8 cellular contexts compared by ENCODE assay signal in the genomic region with DNA sequence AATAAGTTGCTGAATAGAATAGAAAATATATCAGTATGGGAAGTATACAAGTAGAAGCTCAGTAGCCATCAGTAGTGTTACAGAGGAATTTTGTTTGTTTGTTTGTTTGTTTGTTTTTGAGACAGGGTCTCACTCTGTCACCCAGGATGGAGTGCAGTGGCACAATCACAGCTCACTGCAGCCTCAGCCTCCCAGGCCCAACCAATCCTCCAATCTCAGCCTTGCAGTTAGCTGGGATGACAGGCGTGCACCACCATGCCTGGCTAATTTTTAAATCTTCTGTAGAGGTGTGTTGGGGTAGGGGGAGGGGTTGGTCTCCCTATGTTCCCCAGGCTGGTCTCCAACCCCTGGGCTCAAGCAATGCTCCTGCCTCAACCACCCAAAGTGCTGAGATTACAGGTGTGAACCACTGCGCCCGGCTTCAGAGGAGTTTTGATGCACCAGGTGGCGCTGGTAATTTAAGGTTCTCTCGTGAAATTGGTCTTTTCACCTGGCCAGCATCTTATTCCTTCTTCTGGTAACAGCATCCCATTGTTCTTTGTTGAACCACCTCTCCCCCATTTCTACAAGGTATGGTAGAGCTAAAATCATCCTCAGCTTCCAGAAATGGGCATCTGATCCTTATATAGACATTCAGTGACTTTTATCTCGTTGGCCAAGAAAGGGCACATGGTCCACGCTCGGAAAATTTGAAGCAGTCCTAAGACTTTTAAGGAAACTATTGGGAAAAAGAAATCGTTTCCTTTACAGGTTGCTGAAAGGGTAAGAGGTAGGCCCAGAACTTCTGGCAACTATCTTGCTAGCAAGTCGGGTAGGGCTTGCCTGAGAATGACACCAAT.
A peak's percentile ranks its signal among the peaks of the same experiment; 100 is the strongest.
DNase-seq lines count a peak whose midpoint lies in the region; ATAC-seq, FAIRE-seq and TF ChIP-seq lines count a peak whose summit lies in the region.

No MANE protein-coding gene starts in this region.

- no peak overlapping the region for H3K27ac Mint-ChIP-seq in WTC11
- peak overlapping the region in 2 of 10 donors; percentile 15 to 22 for H3K27ac Mint-ChIP-seq in naive thymus-derived CD8-positive, alpha-beta T cell

- no peaks in the 10 kb centered on the region for H3K4me1 ChIP-seq in breast epithelium

- no peaks in the 10 kb centered on the region for H3K27me3 ChIP-seq in breast epithelium

- H3K9me3 Mint-ChIP-seq in WTC11 = peaks cover 19% of the 10 kb centered on the region
- peaks cover 0 to 20% (median 0%) of the 10 kb centered on the region in 9 donors for H3K9me3 Mint-ChIP-seq in naive thymus-derived CD8-positive, alpha-beta T cell

- peaks cover 9% of the 10 kb centered on the region; the same call in 1 of the 2 replicates for H3K36me3 Mint-ChIP-seq in WTC11
- peaks cover 0 to 12% (median 12%) of the 10 kb centered on the region in 3 donors for H3K36me3 Mint-ChIP-seq in naive thymus-derived CD8-positive, alpha-beta T cell

- no peak overlapping the region for H3K27ac ChIP-seq in breast epithelium

- no peak for TF ChIP-seq POLR2A in breast epithelium (IDR thresholded peaks at IDR 0.05)

- TF ChIP-seq CTCF in WTC11 (IDR thresholded peaks at IDR 0.05) = peak; percentile 19; the same call in 1 of the 2 replicates
- peak in 2 of 3 donors; percentile 21 to 36 for TF ChIP-seq CTCF in breast epithelium (IDR thresholded peaks at IDR 0.05)

- H3K9me3 ChIP-seq in breast epithelium = no peaks in the 10 kb centered on the region

- no peak overlapping the region for H3K4me3 Mint-ChIP-seq in WTC11
- no peak overlapping the region for H3K4me3 Mint-ChIP-seq in naive thymus-derived CD8-positive, alpha-beta T cell

- H3K36me3 ChIP-seq in breast epithelium = no peaks in the 10 kb centered on the region

- CTCF ChIA-PET in WTC11 (lab: Charles Lee) = interaction anchor here (1.0 to 3.7 kb wide), 6 partner anchors 9 to 193 kb away, joined by 3 to 73 read pairs (median 6); a partner anchor contains a TSS

- no peaks in the 10 kb centered on the region; the same call in 1 of the 2 replicates for H3K27me3 Mint-ChIP-seq in WTC11 (ENCODE audit: low read depth)
- peaks cover 0 to 6% (median 0%) of the 10 kb centered on the region in 5 donors for H3K27me3 Mint-ChIP-seq in naive thymus-derived CD8-positive, alpha-beta T cell

- ATAC-seq in GM19023 (IDR thresholded peaks at IDR 0.05; ENCODE audit: unreplicated experiment) (peak; percentile 60), HG03520 (IDR thresholded peaks at IDR 0.05; ENCODE audit: unreplicated experiment) (peak; percentile 84), WTC11 (peak; percentile 94), GM18520 (IDR thresholded peaks at IDR 0.05; ENCODE audit: unreplicated experiment) (no peak)
- ATAC-seq in naive thymus-derived CD8-positive, alpha-beta T cell = peak; percentile 59 to 85

- DNase-seq in A172 (ENCODE audit: low spot score) (peak; percentile 56), WTC11 (ENCODE audit: low spot score) (peak; percentile 74), breast epithelium (ENCODE audit: low spot score in 2 of 2) (no peak), urothelium cell line (ENCODE audit: low spot score) (peak; percentile 36)
- DNase-seq in naive thymus-derived CD8-positive, alpha-beta T cell = peak; percentile 21 to 77 (median 48)

- intact Hi-C loops in breast epithelium (cut with DNase I; ENCODE audit: low total_unique reads) = no loop called here

- peaks cover 3% of the 10 kb centered on the region; the same call in 1 of the 2 replicates for H3K4me1 Mint-ChIP-seq in WTC11
- H3K4me1 Mint-ChIP-seq in naive thymus-derived CD8-positive, alpha-beta T cell = peaks cover 0 to 3% (median 0%) of the 10 kb centered on the region in 4 donors

- FAIRE-seq in urothelium cell line (lab: Jason Lieb, UNC) = no peak

- POLR2A ChIA-PET in WTC11 (lab: Charles Lee) = interaction anchor here (0.7 to 1.5 kb wide), 2 partner anchors 155 to 159 kb away, joined by 4 read pairs; no protein-coding TSS in a partner anchor
- POLR2A ChIA-PET in naive thymus-derived CD8-positive, alpha-beta T cell (lab: Charles Lee) = interaction anchor here (2.9 to 3.8 kb wide), 2 partner anchors 154 to 158 kb away, joined by 16 to 58 read pairs; a partner anchor contains a TSS

- no peak overlapping the region for H3K4me3 ChIP-seq in breast epithelium

TF ChIP-seq in WTC11, 78 proteins besides CTCF, POLR2A, EP300 and RAD21 (continues in another document):
- TF ChIP-seq KAT7 (CRISPR knock-in tag; IDR thresholded peaks at IDR 0.05; ENCODE audit: borderline replicate concordance) (no peak), JAZF1 (CRISPR knock-in tag; IDR thresholded peaks at IDR 0.05) (no peak), CREB1 (CRISPR knock-in tag; IDR thresholded peaks at IDR 0.05) (no peak), SOX15 (CRISPR knock-in tag; IDR thresholded peaks at IDR 0.05) (no peak)
- TF ChIP-seq, protein P1, sequence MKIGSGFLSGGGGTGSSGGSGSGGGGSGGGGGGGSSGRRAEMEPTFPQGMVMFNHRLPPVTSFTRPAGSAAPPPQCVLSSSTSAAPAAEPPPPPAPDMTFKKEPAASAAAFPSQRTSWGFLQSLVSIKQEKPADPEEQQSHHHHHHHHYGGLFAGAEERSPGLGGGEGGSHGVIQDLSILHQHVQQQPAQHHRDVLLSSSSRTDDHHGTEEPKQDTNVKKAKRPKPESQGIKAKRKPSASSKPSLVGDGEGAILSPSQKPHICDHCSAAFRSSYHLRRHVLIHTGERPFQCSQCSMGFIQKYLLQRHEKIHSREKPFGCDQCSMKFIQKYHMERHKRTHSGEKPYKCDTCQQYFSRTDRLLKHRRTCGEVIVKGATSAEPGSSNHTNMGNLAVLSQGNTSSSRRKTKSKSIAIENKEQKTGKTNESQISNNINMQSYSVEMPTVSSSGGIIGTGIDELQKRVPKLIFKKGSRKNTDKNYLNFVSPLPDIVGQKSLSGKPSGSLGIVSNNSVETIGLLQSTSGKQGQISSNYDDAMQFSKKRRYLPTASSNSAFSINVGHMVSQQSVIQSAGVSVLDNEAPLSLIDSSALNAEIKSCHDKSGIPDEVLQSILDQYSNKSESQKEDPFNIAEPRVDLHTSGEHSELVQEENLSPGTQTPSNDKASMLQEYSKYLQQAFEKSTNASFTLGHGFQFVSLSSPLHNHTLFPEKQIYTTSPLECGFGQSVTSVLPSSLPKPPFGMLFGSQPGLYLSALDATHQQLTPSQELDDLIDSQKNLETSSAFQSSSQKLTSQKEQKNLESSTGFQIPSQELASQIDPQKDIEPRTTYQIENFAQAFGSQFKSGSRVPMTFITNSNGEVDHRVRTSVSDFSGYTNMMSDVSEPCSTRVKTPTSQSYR (CRISPR knock-in tag; IDR thresholded peaks at IDR 0.05) = no peak
- TF ChIP-seq, protein P2, sequence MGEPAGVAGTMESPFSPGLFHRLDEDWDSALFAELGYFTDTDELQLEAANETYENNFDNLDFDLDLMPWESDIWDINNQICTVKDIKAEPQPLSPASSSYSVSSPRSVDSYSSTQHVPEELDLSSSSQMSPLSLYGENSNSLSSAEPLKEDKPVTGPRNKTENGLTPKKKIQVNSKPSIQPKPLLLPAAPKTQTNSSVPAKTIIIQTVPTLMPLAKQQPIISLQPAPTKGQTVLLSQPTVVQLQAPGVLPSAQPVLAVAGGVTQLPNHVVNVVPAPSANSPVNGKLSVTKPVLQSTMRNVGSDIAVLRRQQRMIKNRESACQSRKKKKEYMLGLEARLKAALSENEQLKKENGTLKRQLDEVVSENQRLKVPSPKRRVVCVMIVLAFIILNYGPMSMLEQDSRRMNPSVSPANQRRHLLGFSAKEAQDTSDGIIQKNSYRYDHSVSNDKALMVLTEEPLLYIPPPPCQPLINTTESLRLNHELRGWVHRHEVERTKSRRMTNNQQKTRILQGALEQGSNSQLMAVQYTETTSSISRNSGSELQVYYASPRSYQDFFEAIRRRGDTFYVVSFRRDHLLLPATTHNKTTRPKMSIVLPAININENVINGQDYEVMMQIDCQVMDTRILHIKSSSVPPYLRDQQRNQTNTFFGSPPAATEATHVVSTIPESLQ (CRISPR knock-in tag; IDR thresholded peaks at IDR 0.05) = no peak
- TF ChIP-seq, protein P3, sequence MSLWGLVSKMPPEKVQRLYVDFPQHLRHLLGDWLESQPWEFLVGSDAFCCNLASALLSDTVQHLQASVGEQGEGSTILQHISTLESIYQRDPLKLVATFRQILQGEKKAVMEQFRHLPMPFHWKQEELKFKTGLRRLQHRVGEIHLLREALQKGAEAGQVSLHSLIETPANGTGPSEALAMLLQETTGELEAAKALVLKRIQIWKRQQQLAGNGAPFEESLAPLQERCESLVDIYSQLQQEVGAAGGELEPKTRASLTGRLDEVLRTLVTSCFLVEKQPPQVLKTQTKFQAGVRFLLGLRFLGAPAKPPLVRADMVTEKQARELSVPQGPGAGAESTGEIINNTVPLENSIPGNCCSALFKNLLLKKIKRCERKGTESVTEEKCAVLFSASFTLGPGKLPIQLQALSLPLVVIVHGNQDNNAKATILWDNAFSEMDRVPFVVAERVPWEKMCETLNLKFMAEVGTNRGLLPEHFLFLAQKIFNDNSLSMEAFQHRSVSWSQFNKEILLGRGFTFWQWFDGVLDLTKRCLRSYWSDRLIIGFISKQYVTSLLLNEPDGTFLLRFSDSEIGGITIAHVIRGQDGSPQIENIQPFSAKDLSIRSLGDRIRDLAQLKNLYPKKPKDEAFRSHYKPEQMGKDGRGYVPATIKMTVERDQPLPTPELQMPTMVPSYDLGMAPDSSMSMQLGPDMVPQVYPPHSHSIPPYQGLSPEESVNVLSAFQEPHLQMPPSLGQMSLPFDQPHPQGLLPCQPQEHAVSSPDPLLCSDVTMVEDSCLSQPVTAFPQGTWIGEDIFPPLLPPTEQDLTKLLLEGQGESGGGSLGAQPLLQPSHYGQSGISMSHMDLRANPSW (CRISPR knock-in tag; conservative IDR thresholded peaks at IDR 0.05; ENCODE audit: low read depth) = no peak
- TF ChIP-seq, protein P4, sequence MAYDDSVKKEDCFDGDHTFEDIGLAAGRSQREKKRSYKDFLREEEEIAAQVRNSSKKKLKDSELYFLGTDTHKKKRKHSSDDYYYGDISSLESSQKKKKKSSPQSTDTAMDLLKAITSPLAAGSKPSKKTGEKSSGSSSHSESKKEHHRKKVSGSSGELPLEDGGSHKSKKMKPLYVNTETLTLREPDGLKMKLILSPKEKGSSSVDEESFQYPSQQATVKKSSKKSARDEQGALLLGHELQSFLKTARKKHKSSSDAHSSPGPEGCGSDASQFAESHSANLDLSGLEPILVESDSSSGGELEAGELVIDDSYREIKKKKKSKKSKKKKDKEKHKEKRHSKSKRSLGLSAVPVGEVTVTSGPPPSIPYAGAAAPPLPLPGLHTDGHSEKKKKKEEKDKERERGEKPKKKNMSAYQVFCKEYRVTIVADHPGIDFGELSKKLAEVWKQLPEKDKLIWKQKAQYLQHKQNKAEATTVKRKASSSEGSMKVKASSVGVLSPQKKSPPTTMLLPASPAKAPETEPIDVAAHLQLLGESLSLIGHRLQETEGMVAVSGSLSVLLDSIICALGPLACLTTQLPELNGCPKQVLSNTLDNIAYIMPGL (CRISPR knock-in tag; IDR thresholded peaks at IDR 0.05) = no peak

Comparison
In these comparisons a context has a peak if more than half of its experiments do, and no peak if none do; other contexts are left out.
1. DNase-seq: peak in A172 (single experiment), WTC11 (single experiment), naive thymus-derived CD8-positive, alpha-beta T cell (10 of 10) and urothelium cell line (single experiment); none in breast epithelium (0 of 2).